ENCODE assay signal across 1 cellular context in the genomic region with DNA sequence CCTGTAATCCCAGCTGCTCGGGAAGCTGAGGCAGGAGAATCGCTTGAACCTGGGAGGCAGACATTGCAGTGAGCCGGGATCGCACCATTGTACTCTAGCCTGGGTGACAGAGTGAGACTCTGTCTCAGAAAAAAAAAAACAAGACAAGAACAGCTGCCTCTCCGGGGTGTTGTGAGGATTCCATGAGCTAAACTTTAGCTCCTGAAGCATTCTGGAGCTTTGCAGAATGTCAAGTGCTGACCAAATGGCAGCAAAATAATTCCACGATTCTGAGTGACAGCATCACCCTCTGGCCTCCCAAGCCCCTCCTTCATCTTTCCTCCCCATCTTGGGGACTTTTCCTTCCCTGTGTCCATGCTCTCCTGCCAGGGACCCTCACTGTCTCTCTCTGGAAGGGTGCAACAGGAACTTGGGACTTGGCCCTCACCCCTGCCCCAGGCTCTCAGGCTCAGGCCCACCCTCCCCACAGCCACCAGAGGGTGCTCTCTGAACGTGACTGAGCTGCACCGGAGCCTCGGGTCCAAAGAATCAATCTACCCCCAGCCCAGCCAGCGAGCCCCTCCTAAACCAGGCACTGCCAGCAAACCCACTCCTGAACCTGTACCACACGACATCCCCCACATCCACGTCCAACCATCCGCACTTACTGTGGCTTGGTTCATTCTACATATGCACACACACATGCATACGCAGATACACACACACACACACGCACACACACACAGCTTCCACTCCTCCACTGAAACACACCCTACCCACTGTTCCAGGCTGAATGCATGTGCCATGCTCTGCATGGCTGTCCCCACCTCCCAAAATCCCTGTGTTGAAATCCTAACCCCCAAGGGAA.
TF ChIP-seq lines count a peak whose summit lies in the region.

No MANE protein-coding gene starts in this region.

TF ChIP-seq in endothelial cell of umbilical vein, 7 proteins besides CTCF, POLR2A, EP300 and RAD21 (continued from another document):
- TF ChIP-seq POLR2AphosphoS5 (IDR thresholded peaks at IDR 0.05; ENCODE audit: insufficient read depth, low read depth, low read length) = no peak
- TF ChIP-seq GATA2 (IDR thresholded peaks at IDR 0.05; ENCODE audit: insufficient read depth, insufficient read length, low read depth, low read length) = no peak
- TF ChIP-seq MYC (IDR thresholded peaks at IDR 0.05; ENCODE audit: low read depth, low read length) = no peak
